Comparison of ENCODE assay signal across 8 cellular contexts in genomic region chr11:57568330-57568766, GRCh38. TPM values are rescaled to one million over a fixed set of nuclear protein-coding genes. Genes with fewer than 3 reads are reported as not detected.
DNase-seq lines count a peak whose midpoint lies in the region; ATAC-seq and TF ChIP-seq lines count a peak whose summit lies in the region.

No MANE protein-coding gene starts in this region.

- H3K36me3 ChIP-seq in BLaER1 (no peaks in the 10 kb centered on the region), lower lobe of right lung (no peaks in the 10 kb centered on the region)

- H3K27me3 ChIP-seq in BLaER1, result no peaks in the 10 kb centered on the region
- no peaks in the 10 kb centered on the region for H3K27me3 ChIP-seq in lower lobe of right lung (ENCODE audit: low read depth)

- peak overlapping the region; percentile 78 for H3K4me2 ChIP-seq in BLaER1

- H3K9ac ChIP-seq in BLaER1, result peak overlapping the region; percentile 83; the same call in 1 of the 2 replicates

- no peaks in the 10 kb centered on the region for H4K20me1 ChIP-seq in BLaER1

- peak; percentile 34 to 75 for DNase-seq in SW 1271 (lab: John Stamatoyannopoulos, UW)
- DNase-seq in caudate nucleus (lab: John Stamatoyannopoulos, UW), result peak in 7 of 61 donors; percentile 38 to 81 (median 72)
- DNase-seq in lower lobe of right lung, result no peak
- DNase-seq in stimulated activated CD8-positive, alpha-beta memory T cell treated with anti-CD3 and anti-CD28 coated beads, Interleukin-15, amount 100 ng/mL, for 1 hour (ENCODE audit: low read depth), result peak; percentile 80
- no peak for DNase-seq in epidermal melanocyte (ENCODE audit: insufficient read length, low spot score)

- ATAC-seq in GM19035 (IDR thresholded peaks at IDR 0.05; ENCODE audit: unreplicated experiment), result peak; percentile 13
- ATAC-seq in HG03521 (IDR thresholded peaks at IDR 0.05; ENCODE audit: unreplicated experiment), result peak; percentile 5
- peak; percentile 10 to 15 for ATAC-seq in lower lobe of right lung

- peak overlapping the region; percentile 88 for H3K4me3 ChIP-seq in BLaER1
- H3K4me3 ChIP-seq in lower lobe of right lung, result peak overlapping the region; percentile 98

- H3K9me3 ChIP-seq in BLaER1 (no peaks in the 10 kb centered on the region), lower lobe of right lung (no peaks in the 10 kb centered on the region)

- H3K27ac ChIP-seq in BLaER1 (peak overlapping the region; percentile 89), caudate nucleus (ENCODE audit: low read depth, low read length) (peak overlapping the region; percentile 95), lower lobe of right lung (peak overlapping the region; percentile 87)

- TF ChIP-seq CTCF in lower lobe of right lung (IDR thresholded peaks at IDR 0.05), result no peak

- H3K4me1 ChIP-seq in BLaER1, result peaks cover 57% of the 10 kb centered on the region
- H3K4me1 ChIP-seq in lower lobe of right lung, result peaks cover 32% of the 10 kb centered on the region

- intact Hi-C loops in lower lobe of right lung (cut with DNase I), result loop anchor here (5.0 kb wide), 1 partner anchor 74 kb away; no protein-coding TSS in a partner anchor

RNA-seq across cellular contexts. Expression of gene UBE2L6, which starts 0.9 kb away (rescaled TPM):
- 172 TPM for total RNA-seq in lower lobe of right lung

RNA-seq across cellular contexts. Expression of gene SERPING1, which starts 29.1 kb away (rescaled TPM):
- 471 TPM for total RNA-seq in lower lobe of right lung

RNA-seq across cellular contexts. Expression of gene SMTNL1, which starts 31.0 kb away (rescaled TPM):
- not detected for total RNA-seq in lower lobe of right lung

RNA-seq across cellular contexts. Expression of gene TIMM10, which starts 37.8 kb away (rescaled TPM):
- 35.3 TPM for total RNA-seq in lower lobe of right lung

RNA-seq across cellular contexts. Expression of gene SLC43A1, which starts 52.8 kb away (rescaled TPM):
- total RNA-seq in lower lobe of right lung, result 13.2 TPM

Comparison
In these comparisons a context has a peak if more than half of its experiments do, and no peak if none do; other contexts are left out.
1. DNase-seq: peak in SW 1271 (2 of 2) and stimulated activated CD8-positive, alpha-beta memory T cell treated with anti-CD3 and anti-CD28 coated beads, Interleukin-15, amount 100 ng/mL, for 1 hour (single experiment); none in lower lobe of right lung (single experiment) and epidermal melanocyte (single experiment).
2. Peak in every context shown above with its lines, with median percentiles within 50 percentile points of each other: H3K27ac ChIP-seq and ATAC-seq.